1 cellular context compared by ENCODE assay signal in the genomic region with DNA sequence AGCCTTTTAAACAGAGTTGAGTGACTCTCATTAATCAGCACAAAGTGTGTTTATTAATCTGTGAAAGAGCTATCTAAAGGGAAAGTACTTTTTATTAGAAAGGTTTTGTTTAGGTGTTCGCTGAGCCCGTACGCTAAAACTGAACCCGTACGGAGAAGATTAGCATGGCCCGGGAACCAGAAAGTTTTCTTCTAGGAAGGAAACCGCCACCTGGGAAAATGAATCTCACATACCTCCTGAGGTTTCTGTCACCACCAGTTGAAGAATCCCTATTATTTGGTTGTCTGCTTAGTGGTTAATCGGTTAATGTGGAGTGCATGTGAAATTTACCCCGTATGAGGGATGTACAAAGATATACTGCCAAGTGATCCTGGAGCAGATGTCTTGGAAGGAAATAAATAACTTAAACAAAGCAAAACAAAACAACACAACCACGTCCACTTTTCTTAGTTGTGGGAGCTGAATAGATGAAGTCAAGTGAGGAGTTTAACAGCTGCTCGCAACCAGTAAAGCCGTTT.
TF ChIP-seq lines count a peak whose summit lies in the region.

No MANE protein-coding gene starts in this region.

TF ChIP-seq in endothelial cell of umbilical vein, 7 proteins besides CTCF, POLR2A, EP300 and RAD21 (continued from another document):
- TF ChIP-seq JUN (IDR thresholded peaks at IDR 0.05; ENCODE audit: borderline replicate concordance, insufficient read depth, insufficient read length, low read depth): no peak
